In the genomic region with DNA sequence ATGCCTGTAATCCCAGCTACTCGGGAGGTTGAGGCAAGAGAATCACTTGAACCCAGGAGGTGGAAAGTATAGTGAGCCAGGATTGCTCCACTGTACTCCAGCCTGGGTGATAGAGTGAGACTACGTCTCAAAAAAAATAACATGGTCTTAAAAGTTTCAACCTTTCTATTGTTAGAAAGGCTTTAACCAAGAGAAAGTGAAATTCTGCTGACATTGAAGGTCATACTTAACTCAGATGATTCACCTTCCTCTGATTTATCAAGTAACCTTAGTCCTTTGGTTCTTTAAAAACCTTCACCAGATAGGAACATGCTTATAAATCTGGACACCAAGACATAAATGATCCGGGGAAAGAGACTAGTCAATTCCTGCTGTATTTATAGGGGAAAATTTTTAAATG, we compare ENCODE assay signal across 8 cellular contexts.
"Had no signal": no experiment of that assay in that cellular context is flagged by ENCODE, and none has a peak within 500 bp of the region (broad histone marks: within the 10 kb centered on the region; RNA-seq: fewer than 3 reads in every experiment).

No MANE protein-coding gene starts in this region.

- ATAC-seq: HCT116, K562 had no signal

- H2AFZ ChIP-seq: GM23248 had no signal

- H3K36me3 ChIP-seq: HAP-1 had no signal

- H3K27ac ChIP-seq: GM23248 had no signal

- H3K4me3 ChIP-seq: GM23248, HAP-1, K562 had no signal

- H3K9me3 ChIP-seq: HAP-1 had no signal

- DNase-seq: GM23248, GOT3, H7, IMR-90, KG1 had no signal

- H3K9ac ChIP-seq: GM23248 had no signal
